ENCODE assay signal across 1 cellular context in the genomic region with DNA sequence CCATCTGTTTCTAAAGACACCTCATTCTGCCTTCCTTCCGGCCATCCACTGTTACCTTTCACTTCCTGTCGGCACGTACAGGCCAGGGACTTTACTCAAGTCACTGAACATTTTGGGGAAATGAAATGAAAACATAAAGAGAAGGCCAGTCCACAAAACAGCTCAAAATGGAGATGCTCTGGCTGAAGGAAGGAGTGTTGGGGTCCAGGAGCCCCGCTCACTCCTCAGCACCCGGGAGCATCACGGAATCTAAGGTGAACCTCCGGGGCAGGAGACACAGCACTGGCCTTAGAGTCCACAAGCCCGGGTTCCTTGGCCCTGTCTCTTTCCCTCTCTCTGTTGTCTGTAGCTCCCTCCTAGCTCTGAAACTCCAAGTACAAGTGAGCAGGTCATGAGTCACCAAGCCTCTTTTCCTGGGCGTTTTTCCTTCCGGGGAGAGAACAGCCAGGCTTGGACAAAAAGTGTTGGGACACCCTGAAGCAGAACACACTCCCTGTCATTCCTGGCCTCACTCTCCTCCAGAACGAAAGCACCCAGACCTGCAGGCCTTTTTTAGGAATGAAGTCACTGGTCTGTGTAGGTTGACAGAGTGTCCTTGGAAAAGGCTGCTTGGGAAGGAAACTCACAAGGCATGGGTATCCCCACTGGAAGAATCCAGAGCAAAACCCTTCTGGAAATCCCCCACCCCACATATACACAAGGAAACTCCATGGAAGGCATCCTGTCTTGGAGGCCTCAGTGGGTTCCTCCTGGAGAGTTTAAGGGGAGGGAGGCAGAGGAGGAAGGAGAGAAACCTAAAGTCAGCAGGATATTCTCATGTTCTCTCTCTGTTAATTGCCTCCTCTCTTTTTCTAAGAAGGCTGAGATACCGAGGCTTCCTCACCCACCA.
TF ChIP-seq lines count a peak whose summit lies in the region.

No MANE protein-coding gene starts in this region.

TF ChIP-seq in HEK293, 187 proteins besides CTCF, POLR2A, EP300 and RAD21 (continued from another document):
- TF ChIP-seq, protein P1, sequence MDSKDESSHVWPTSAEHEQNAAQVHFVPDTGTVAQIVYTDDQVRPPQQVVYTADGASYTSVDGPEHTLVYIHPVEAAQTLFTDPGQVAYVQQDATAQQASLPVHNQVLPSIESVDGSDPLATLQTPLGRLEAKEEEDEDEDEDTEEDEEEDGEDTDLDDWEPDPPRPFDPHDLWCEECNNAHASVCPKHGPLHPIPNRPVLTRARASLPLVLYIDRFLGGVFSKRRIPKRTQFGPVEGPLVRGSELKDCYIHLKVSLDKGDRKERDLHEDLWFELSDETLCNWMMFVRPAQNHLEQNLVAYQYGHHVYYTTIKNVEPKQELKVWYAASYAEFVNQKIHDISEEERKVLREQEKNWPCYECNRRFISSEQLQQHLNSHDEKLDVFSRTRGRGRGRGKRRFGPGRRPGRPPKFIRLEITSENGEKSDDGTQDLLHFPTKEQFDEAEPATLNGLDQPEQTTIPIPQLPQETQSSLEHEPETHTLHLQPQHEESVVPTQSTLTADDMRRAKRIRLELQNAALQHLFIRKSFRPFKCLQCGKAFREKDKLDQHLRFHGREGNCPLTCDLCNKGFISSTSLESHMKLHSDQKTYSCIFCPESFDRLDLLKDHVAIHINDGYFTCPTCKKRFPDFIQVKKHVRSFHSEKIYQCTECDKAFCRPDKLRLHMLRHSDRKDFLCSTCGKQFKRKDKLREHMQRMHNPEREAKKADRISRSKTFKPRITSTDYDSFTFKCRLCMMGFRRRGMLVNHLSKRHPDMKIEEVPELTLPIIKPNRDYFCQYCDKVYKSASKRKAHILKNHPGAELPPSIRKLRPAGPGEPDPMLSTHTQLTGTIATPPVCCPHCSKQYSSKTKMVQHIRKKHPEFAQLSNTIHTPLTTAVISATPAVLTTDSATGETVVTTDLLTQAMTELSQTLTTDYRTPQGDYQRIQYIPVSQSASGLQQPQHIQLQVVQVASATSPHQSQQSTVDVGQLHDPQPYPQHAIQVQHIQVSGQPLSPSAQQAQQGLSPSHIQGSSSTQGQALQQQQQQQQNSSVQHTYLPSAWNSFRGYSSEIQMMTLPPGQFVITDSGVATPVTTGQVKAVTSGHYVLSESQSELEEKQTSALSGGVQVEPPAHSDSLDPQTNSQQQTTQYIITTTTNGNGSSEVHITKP (tag by site-specific recombination; IDR thresholded peaks at IDR 0.05): peak; percentile 59; the same call in 1 of the 2 replicates
- TF ChIP-seq, protein P2, sequence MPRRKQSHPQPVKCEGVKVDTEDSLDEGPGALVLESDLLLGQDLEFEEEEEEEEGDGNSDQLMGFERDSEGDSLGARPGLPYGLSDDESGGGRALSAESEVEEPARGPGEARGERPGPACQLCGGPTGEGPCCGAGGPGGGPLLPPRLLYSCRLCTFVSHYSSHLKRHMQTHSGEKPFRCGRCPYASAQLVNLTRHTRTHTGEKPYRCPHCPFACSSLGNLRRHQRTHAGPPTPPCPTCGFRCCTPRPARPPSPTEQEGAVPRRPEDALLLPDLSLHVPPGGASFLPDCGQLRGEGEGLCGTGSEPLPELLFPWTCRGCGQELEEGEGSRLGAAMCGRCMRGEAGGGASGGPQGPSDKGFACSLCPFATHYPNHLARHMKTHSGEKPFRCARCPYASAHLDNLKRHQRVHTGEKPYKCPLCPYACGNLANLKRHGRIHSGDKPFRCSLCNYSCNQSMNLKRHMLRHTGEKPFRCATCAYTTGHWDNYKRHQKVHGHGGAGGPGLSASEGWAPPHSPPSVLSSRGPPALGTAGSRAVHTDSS (tag by site-specific recombination; IDR thresholded peaks at IDR 0.05): peak; percentile 75
- no peak for TF ChIP-seq TCF7L2 (IDR thresholded peaks at IDR 0.05; ENCODE audit: borderline replicate concordance, low read depth, low read length)
